11 cellular contexts compared by ENCODE assay signal in genomic region chr3:47890832-47891620, GRCh38.
A peak's percentile ranks its signal among the peaks of the same experiment; 100 is the strongest.
DNase-seq lines count a peak whose midpoint lies in the region; ATAC-seq, FAIRE-seq and TF ChIP-seq lines count a peak whose summit lies in the region.
"Had no signal": no experiment of that assay in that cellular context is flagged by ENCODE, and none has a peak within 500 bp of the region (broad histone marks: within the 10 kb centered on the region; RNA-seq: fewer than 3 reads in every experiment).

No MANE protein-coding gene starts in this region.

- H3K18ac ChIP-seq in neuronal stem cell (ENCODE audit: low read length) = peak overlapping the region; percentile 20

- H3K79me2 ChIP-seq in astrocyte (ENCODE audit: insufficient read depth, low read length) = peaks cover 25% of the 10 kb centered on the region

- peaks cover 63% of the 10 kb centered on the region for H4K20me1 ChIP-seq in astrocyte (ENCODE audit: insufficient read depth, low read length)

- TF ChIP-seq CTCF in astrocyte (IDR thresholded peaks at IDR 0.05; ENCODE audit: insufficient read depth, low read depth, low read length) (no peak), left ventricle myocardium inferior (IDR thresholded peaks at IDR 0.05; ENCODE audit: borderline replicate concordance) (no peak), type B pancreatic cell (conservative IDR thresholded peaks at IDR 0.05) (no peak), Calu3 (IDR thresholded peaks at IDR 0.05; ENCODE audit: unreplicated experiment) (no peak)

- H2AFZ ChIP-seq in astrocyte (ENCODE audit: low read depth, low read length) (no peak overlapping the region), neuronal stem cell (ENCODE audit: low read length) (no peak overlapping the region)

- no peak for DNase-seq in astrocyte (ENCODE audit: low read depth)
- peak; percentile 45 for DNase-seq in left ventricle myocardium inferior
- peak; percentile 53 for DNase-seq in neuronal stem cell (ENCODE audit: low spot score)
- DNase-seq in type B pancreatic cell (ENCODE audit: extremely low spot score, unreplicated experiment) = no peak
- no peak for DNase-seq in Calu3
- DNase-seq in SW 1271 (lab: John Stamatoyannopoulos, UW) = no peak
- no peak for DNase-seq in effector memory CD4-positive, alpha-beta T cell
- DNase-seq: foreskin keratinocyte, naive B cell, NCI-H524 treated with DMSO at 0.1 percent for 48 hours had no signal

- H3K36me3 ChIP-seq in astrocyte (ENCODE audit: insufficient read depth, low read length) (peaks cover 29% of the 10 kb centered on the region), left ventricle myocardium inferior (peaks cover 28% of the 10 kb centered on the region), neuronal stem cell (replicated peaks in 1 of 2; ENCODE audit: control insufficient read depth in 2 of 2, insufficient read depth in 2 of 2, low read length in 2 of 2) (peaks cover 2 to 31% of the 10 kb centered on the region in 2 donors)
- H3K36me3 ChIP-seq in effector memory CD4-positive, alpha-beta T cell (ENCODE audit: control insufficient read depth, insufficient read depth, low read length) = peaks cover 10% of the 10 kb centered on the region

- peak overlapping the region; percentile 8 for H2AK5ac ChIP-seq in neuronal stem cell (ENCODE audit: low read depth, low read length)

- no peak for ATAC-seq in HG03432 (IDR thresholded peaks at IDR 0.05; ENCODE audit: unreplicated experiment)
- ATAC-seq: foreskin keratinocyte had no signal

- H3K23ac ChIP-seq in neuronal stem cell (ENCODE audit: low read depth, low read length, poor library complexity) = no peak overlapping the region

- CTCF ChIA-PET in Calu3 (lab: Charles Lee) = no interaction called here

- H2BK15ac ChIP-seq in neuronal stem cell (ENCODE audit: low read length) = peak overlapping the region; percentile 90

- no peak overlapping the region for H2BK12ac ChIP-seq in neuronal stem cell (ENCODE audit: low read length)

- BruUV-seq in Calu3 (replicated peaks; lab: Mats Ljungman, UMichigan) = no TSS peak

- H3K14ac ChIP-seq in neuronal stem cell (ENCODE audit: low read length) = no peak overlapping the region

- H3K4me3 ChIP-seq in astrocyte (ENCODE audit: insufficient read depth, low read depth, low read length) (no peak overlapping the region), left ventricle myocardium inferior (peak overlapping the region; percentile 38), neuronal stem cell (ENCODE audit: low read length in 2 of 2) (no peak overlapping the region)
- H3K4me3 ChIP-seq in effector memory CD4-positive, alpha-beta T cell (ENCODE audit: insufficient read depth, low read depth, low read length, poor library complexity, severe bottlenecking) = no peak overlapping the region

- no peak overlapping the region for H4K8ac ChIP-seq in neuronal stem cell (ENCODE audit: low read depth, low read length)

- H3K27me3 ChIP-seq in astrocyte (ENCODE audit: insufficient read depth, low read length) (no peaks in the 10 kb centered on the region), left ventricle myocardium inferior (ENCODE audit: low read depth) (no peaks in the 10 kb centered on the region), neuronal stem cell (ENCODE audit: control insufficient read depth in 3 of 3, insufficient read depth in 3 of 3, low read depth in 1 of 3, low read length in 3 of 3) (no peaks in the 10 kb centered on the region)
- no peaks in the 10 kb centered on the region for H3K27me3 ChIP-seq in effector memory CD4-positive, alpha-beta T cell (replicated peaks; ENCODE audit: control insufficient read depth, insufficient read depth, low read length, poor library complexity, severe bottlenecking)
- H3K27me3 ChIP-seq: foreskin keratinocyte had no signal

- intact Hi-C loops in left ventricle myocardium inferior (cut with micrococcal nuclease) = no loop called here
- intact Hi-C loops in Calu3 (cut with micrococcal nuclease; ENCODE audit: unreplicated experiment) = no loop called here

- H3K4me2 ChIP-seq in astrocyte (ENCODE audit: low read length) = no peak overlapping the region
- H3K4me2 ChIP-seq in neuronal stem cell (ENCODE audit: insufficient read depth, low read length, poor library complexity, severe bottlenecking) = peak overlapping the region; percentile 28

- no peak overlapping the region for H3K4me3 Mint-ChIP-seq in astrocyte (ENCODE audit: unreplicated experiment)
- peak overlapping the region; percentile 67 for H3K4me3 Mint-ChIP-seq in type B pancreatic cell
- no peak overlapping the region for H3K4me3 Mint-ChIP-seq in Calu3 (ENCODE audit: low read depth, unreplicated experiment)
- H3K4me3 Mint-ChIP-seq: naive B cell had no signal

- H3K9me3 Mint-ChIP-seq in astrocyte (ENCODE audit: unreplicated experiment) = peaks cover 2% of the 10 kb centered on the region
- no peaks in the 10 kb centered on the region for H3K9me3 Mint-ChIP-seq in type B pancreatic cell
- H3K9me3 Mint-ChIP-seq in Calu3 (ENCODE audit: low read depth, unreplicated experiment) = no peaks in the 10 kb centered on the region
- H3K9me3 Mint-ChIP-seq: naive B cell had no signal

- no peaks in the 10 kb centered on the region for H3K9me3 ChIP-seq in astrocyte (ENCODE audit: insufficient read depth, low read depth, low read length)
- H3K9me3 ChIP-seq in left ventricle myocardium inferior (replicated peaks) = no peaks in the 10 kb centered on the region
- no peaks in the 10 kb centered on the region for H3K9me3 ChIP-seq in neuronal stem cell (replicated peaks in 1 of 2; ENCODE audit: control insufficient read depth in 2 of 2, insufficient read depth in 1 of 2, low read depth in 1 of 2, low read length in 2 of 2)
- no peaks in the 10 kb centered on the region for H3K9me3 ChIP-seq in effector memory CD4-positive, alpha-beta T cell (ENCODE audit: control insufficient read depth, low read length)

- H3K4me1 ChIP-seq in astrocyte (ENCODE audit: insufficient read depth, low read length) (no peaks in the 10 kb centered on the region), left ventricle myocardium inferior (peaks cover 97% of the 10 kb centered on the region), neuronal stem cell (ENCODE audit: control insufficient read depth in 2 of 2, insufficient read depth in 1 of 2, low read depth in 1 of 2, low read length in 2 of 2) (peaks cover 18 to 43% of the 10 kb centered on the region in 2 donors)
- no peaks in the 10 kb centered on the region for H3K4me1 ChIP-seq in effector memory CD4-positive, alpha-beta T cell (ENCODE audit: control insufficient read depth, insufficient read depth, low read length, poor library complexity, severe bottlenecking)
- H3K4me1 ChIP-seq: foreskin keratinocyte had no signal

- no peaks in the 10 kb centered on the region for H3K27me3 Mint-ChIP-seq in astrocyte (ENCODE audit: low read depth, unreplicated experiment)
- no peaks in the 10 kb centered on the region for H3K27me3 Mint-ChIP-seq in type B pancreatic cell
- H3K27me3 Mint-ChIP-seq in Calu3 (ENCODE audit: unreplicated experiment) = no peaks in the 10 kb centered on the region
- H3K27me3 Mint-ChIP-seq: naive B cell had no signal

- H3K27ac Mint-ChIP-seq in astrocyte (ENCODE audit: unreplicated experiment) (peak overlapping the region; percentile 70), type B pancreatic cell (peak overlapping the region; percentile 86), Calu3 (ENCODE audit: unreplicated experiment) (no peak overlapping the region)

- peak overlapping the region; percentile 35 for H2BK5ac ChIP-seq in neuronal stem cell (ENCODE audit: low read length)

- H3K4ac ChIP-seq in neuronal stem cell (ENCODE audit: low read length) = no peak overlapping the region

- H3K9ac ChIP-seq in astrocyte (ENCODE audit: low read length) (no peak overlapping the region), neuronal stem cell (ENCODE audit: low read depth, low read length, poor library complexity) (no peak overlapping the region)

- H3K36me3 Mint-ChIP-seq in astrocyte (ENCODE audit: low read depth, unreplicated experiment) (peaks cover 43% of the 10 kb centered on the region), type B pancreatic cell (peaks cover 36% of the 10 kb centered on the region), Calu3 (ENCODE audit: insufficient read depth, unreplicated experiment) (peaks cover 16% of the 10 kb centered on the region)

- H3K4me1 Mint-ChIP-seq in astrocyte (ENCODE audit: low read depth, unreplicated experiment) = peaks cover 26% of the 10 kb centered on the region
- peaks cover 41% of the 10 kb centered on the region for H3K4me1 Mint-ChIP-seq in type B pancreatic cell (ENCODE audit: unreplicated experiment)
- no peaks in the 10 kb centered on the region for H3K4me1 Mint-ChIP-seq in Calu3 (ENCODE audit: low read depth, unreplicated experiment)

- H4K91ac ChIP-seq in neuronal stem cell (ENCODE audit: low read depth, low read length, poor library complexity) = no peak overlapping the region

- no peak for FAIRE-seq in astrocyte (lab: Jason Lieb, UNC)

- H3K27ac ChIP-seq in astrocyte (ENCODE audit: low read depth, low read length) (no peak overlapping the region), left ventricle myocardium inferior (replicated peaks) (peak overlapping the region; percentile 89), neuronal stem cell (replicated peaks; ENCODE audit: low read length) (peak overlapping the region; percentile 92)
- H3K27ac ChIP-seq in effector memory CD4-positive, alpha-beta T cell (ENCODE audit: insufficient read depth, low read length, poor library complexity, severe bottlenecking) = no peak overlapping the region
- H3K27ac ChIP-seq: foreskin keratinocyte had no signal

- no peaks in the 10 kb centered on the region for H3K79me1 ChIP-seq in neuronal stem cell (ENCODE audit: low read depth, low read length)

- no CpG with 5 or more reads among the region's 10 CpGs for WGBS in neuronal stem cell (ENCODE audit: extremely low coverage in 2 of 2, insufficient read length in 2 of 2, insufficient replicate concordance in 1 of 2), 2 donors

- H2BK120ac ChIP-seq in neuronal stem cell (ENCODE audit: low read depth, low read length) = peak overlapping the region; percentile 7

Comparison
In these comparisons a context has a peak if more than half of its experiments do, and no peak if none do; other contexts are left out.
1. DNase-seq: peak in left ventricle myocardium inferior (single experiment) and neuronal stem cell (single experiment); none in astrocyte (single experiment), type B pancreatic cell (single experiment), Calu3 (single experiment), SW 1271 (0 of 2) and effector memory CD4-positive, alpha-beta T cell (0 of 3).
2. H3K27ac ChIP-seq: peak in left ventricle myocardium inferior (single experiment) and neuronal stem cell (single experiment); none in astrocyte (single experiment) and effector memory CD4-positive, alpha-beta T cell (single experiment).